ENCODE assay signal across 1 cellular context in genomic region chr14:94395900-94396574, GRCh38.
TF ChIP-seq lines count a peak whose summit lies in the region.

No MANE protein-coding gene starts in this region.

TF ChIP-seq in HepG2, 621 proteins besides CTCF, POLR2A, EP300 and RAD21 (continued from another document and continues in another):
- TF ChIP-seq HNF1B (CRISPR knock-in tag; IDR thresholded peaks at IDR 0.05): peak; percentile 95
- peak; percentile 45; the same call in 1 of the 2 replicates for TF ChIP-seq ZNF563 (CRISPR knock-in tag; IDR thresholded peaks at IDR 0.05)
- peak; percentile 81 for TF ChIP-seq REPIN1 (CRISPR knock-in tag; IDR thresholded peaks at IDR 0.05; ENCODE audit: borderline replicate concordance, low read depth)
- TF ChIP-seq NCOA1 (CRISPR knock-in tag; IDR thresholded peaks at IDR 0.05): peak; percentile 87; the same call in 1 of the 2 replicates
- TF ChIP-seq CSRNP1 (CRISPR knock-in tag; IDR thresholded peaks at IDR 0.05): peak; percentile 72; the same call in 1 of the 2 replicates
- TF ChIP-seq ZNF549 (CRISPR knock-in tag; IDR thresholded peaks at IDR 0.05): no peak
- TF ChIP-seq CCAR2 (optimal IDR thresholded peaks at IDR 0.05; ENCODE audit: low read depth, low read length): no peak
- TF ChIP-seq MYC (CRISPR knock-in tag; IDR thresholded peaks at IDR 0.05; ENCODE audit: borderline replicate concordance): no peak; the same call in 1 of the 2 replicates
- TF ChIP-seq ZBED4 (CRISPR knock-in tag; IDR thresholded peaks at IDR 0.05; ENCODE audit: borderline replicate concordance): peak; percentile 70; the same call in 1 of the 2 replicates
- no peak for TF ChIP-seq PCBP1 (IDR thresholded peaks at IDR 0.05; ENCODE audit: borderline replicate concordance, low read depth, low read length)
- no peak for TF ChIP-seq PRDM4 (CRISPR knock-in tag; IDR thresholded peaks at IDR 0.05; ENCODE audit: borderline replicate concordance)
- no peak for TF ChIP-seq ZNF605 (CRISPR knock-in tag; IDR thresholded peaks at IDR 0.05)
- TF ChIP-seq SCMH1 (CRISPR knock-in tag; IDR thresholded peaks at IDR 0.05; ENCODE audit: borderline replicate concordance): no peak
- peak; percentile 53; the same call in 1 of the 2 replicates for TF ChIP-seq ZNF687 (CRISPR knock-in tag; IDR thresholded peaks at IDR 0.05)
- no peak for TF ChIP-seq ATM (IDR thresholded peaks at IDR 0.05; ENCODE audit: borderline replicate concordance)
- TF ChIP-seq HOMEZ (CRISPR knock-in tag; IDR thresholded peaks at IDR 0.05; ENCODE audit: low read depth): peak; percentile 61; the same call in 1 of the 2 replicates
- TF ChIP-seq HINFP (CRISPR knock-in tag; IDR thresholded peaks at IDR 0.05; ENCODE audit: low read depth): peak; percentile 86
- TF ChIP-seq ZNF75D (CRISPR knock-in tag; IDR thresholded peaks at IDR 0.05; ENCODE audit: borderline replicate concordance): no peak
- peak; percentile 86 for TF ChIP-seq TGIF2 (CRISPR knock-in tag; IDR thresholded peaks at IDR 0.05)
- TF ChIP-seq PCBP2 (optimal IDR thresholded peaks at IDR 0.05; ENCODE audit: low read depth, low read length, poor library complexity, severe bottlenecking): no peak
- peak; percentile 97 for TF ChIP-seq SMAD3 (CRISPR knock-in tag; IDR thresholded peaks at IDR 0.05)
- TF ChIP-seq CREB3 (CRISPR knock-in tag; IDR thresholded peaks at IDR 0.05): no peak
- peak; percentile 65; the same call in 1 of the 2 replicates for TF ChIP-seq KLF11 (CRISPR knock-in tag; IDR thresholded peaks at IDR 0.05)
- no peak for TF ChIP-seq ARID2 (CRISPR knock-in tag; IDR thresholded peaks at IDR 0.05; ENCODE audit: borderline replicate concordance)
- TF ChIP-seq ZNF44 (CRISPR knock-in tag; IDR thresholded peaks at IDR 0.05): no peak
- no peak; the same call in 1 of the 2 replicates for TF ChIP-seq GABPB1 (CRISPR knock-in tag; IDR thresholded peaks at IDR 0.05)
- no peak for TF ChIP-seq IKZF1 (IDR thresholded peaks at IDR 0.05)
- TF ChIP-seq ZC3H4 (CRISPR knock-in tag; IDR thresholded peaks at IDR 0.05; ENCODE audit: borderline replicate concordance): no peak; the same call in 1 of the 2 replicates
- TF ChIP-seq ZFP36L1 (CRISPR knock-in tag; IDR thresholded peaks at IDR 0.05): no peak
- peak; percentile 90 for TF ChIP-seq TBX2 (CRISPR knock-in tag; IDR thresholded peaks at IDR 0.05; ENCODE audit: borderline replicate concordance)
- 0 out of 2 replicates have a peak, but pooled peaks have one; percentile 65 for TF ChIP-seq ZNF317 (CRISPR knock-in tag; IDR thresholded peaks at IDR 0.05)
- TF ChIP-seq AKAP8 (CRISPR knock-in tag; IDR thresholded peaks at IDR 0.05): no peak
- no peak for TF ChIP-seq TRAFD1 (CRISPR knock-in tag; IDR thresholded peaks at IDR 0.05; ENCODE audit: borderline replicate concordance)
- 0 out of 2 replicates have a peak, but pooled peaks have one; percentile 26 for TF ChIP-seq BRCA1 (CRISPR knock-in tag; IDR thresholded peaks at IDR 0.05)
- peak; percentile 97 for TF ChIP-seq FOXO1 (CRISPR knock-in tag; IDR thresholded peaks at IDR 0.05)
- no peak for TF ChIP-seq NONO (IDR thresholded peaks at IDR 0.05)
- peak; percentile 78; the same call in 1 of the 2 replicates for TF ChIP-seq NONO (CRISPR knock-in tag; conservative IDR thresholded peaks at IDR 0.05)
- TF ChIP-seq ZZZ3 (CRISPR knock-in tag; IDR thresholded peaks at IDR 0.05; ENCODE audit: borderline replicate concordance): no peak
- TF ChIP-seq ATF1 (CRISPR knock-in tag; IDR thresholded peaks at IDR 0.05): 0 out of 2 replicates have a peak, but pooled peaks have one; percentile 13
- TF ChIP-seq CREM (IDR thresholded peaks at IDR 0.05): peak; percentile 92
- TF ChIP-seq CREM (CRISPR knock-in tag; IDR thresholded peaks at IDR 0.05): no peak
